Comparison of ENCODE assay signal across 8 cellular contexts in genomic region chr7:141014523-141015395, GRCh38. TPM values are rescaled to one million over a fixed set of nuclear protein-coding genes. Genes with fewer than 3 reads are reported as not detected.
DNase-seq lines count a peak whose midpoint lies in the region; ATAC-seq and TF ChIP-seq lines count a peak whose summit lies in the region.

Gene MRPS33 (minus strand): TSS chr7:141014952. CDS start chr7:141010633, 4,319 bp downstream.

- peak in 2 of 3 donors; percentile 21 to 64 for TF ChIP-seq POLR2A in spleen (IDR thresholded peaks at IDR 0.05)

- TF ChIP-seq CTCF in AG10803 (conservative IDR thresholded peaks at IDR 0.05; ENCODE audit: low read length) = peak; percentile 66
- TF ChIP-seq CTCF in activated B cell treated with CpG ODN at 0.5 μM for 24 hours (IDR thresholded peaks at IDR 0.05) = no peak
- TF ChIP-seq CTCF in spleen (IDR thresholded peaks at IDR 0.05 in 8 of 11, conservative IDR thresholded peaks at IDR 0.05 in 3 of 11) = peak in 7 of 11 experiments; percentile 23 to 57 (median 47)

- H3K4me1 Mint-ChIP-seq in activated B cell treated with CpG ODN at 0.5 μM for 24 hours = peaks cover 20% of the 10 kb centered on the region

- peaks cover 13% of the 10 kb centered on the region for H3K27me3 Mint-ChIP-seq in activated B cell treated with CpG ODN at 0.5 μM for 24 hours

- H3K9me3 ChIP-seq in spleen = peaks cover 0 to 10% (median 7%) of the 10 kb centered on the region in 8 donors

- POLR2A ChIA-PET in activated B cell treated with CpG ODN at 0.5 μM for 24 hours (lab: Charles Lee) = interaction anchor here (0.6 to 2.2 kb wide), 18 partner anchors 10 to 1655 kb away, joined by 3 to 19 read pairs (median 5); partner anchors contain the start of genes AGK, BRAF, LUC7L2 and NDUFB2

- peaks cover 7% of the 10 kb centered on the region for H3K9me3 Mint-ChIP-seq in activated B cell treated with CpG ODN at 0.5 μM for 24 hours

- peaks cover 21% of the 10 kb centered on the region for H3K36me3 Mint-ChIP-seq in activated B cell treated with CpG ODN at 0.5 μM for 24 hours (ENCODE audit: low read depth)

- peaks cover 0 to 13% (median 0%) of the 10 kb centered on the region in 7 donors for H3K27me3 ChIP-seq in spleen (replicated peaks in 1 of 7)

- CTCF ChIA-PET in activated B cell treated with CpG ODN at 0.5 μM for 24 hours (lab: Charles Lee) = interaction anchor here (0.9 to 6.3 kb wide), 9 partner anchors 91 to 723 kb away, joined by 3 to 151 read pairs (median 3); partner anchors contain the start of gene SSBP1

- H3K27ac Mint-ChIP-seq in activated B cell treated with CpG ODN at 0.5 μM for 24 hours = peak within 1 kb of the TSS; percentile 100

- H3K27ac ChIP-seq in caudate nucleus (ENCODE audit: low read depth, low read length) (peak within 1 kb of the TSS; percentile 84), spleen (peak within 1 kb of the TSS; percentile 90 to 95 (median 90))

- H3K4me3 ChIP-seq in AG10803 (ENCODE audit: low read length) (peak within 1 kb of the TSS; percentile 92), spleen (peak within 1 kb of the TSS; percentile 49 to 77 (median 58))

- intact Hi-C loops in activated B cell treated with CpG ODN at 0.5 μM for 24 hours (cut with micrococcal nuclease) (loop anchor here (1.0 to 10.0 kb wide), 14 partner anchors 90 to 1880 kb away; partner anchors contain the start of genes AGK, BRAF, FMC1 and HIPK2), spleen (cut with DNase I; ENCODE audit: low total_unique reads) (loop anchor here (10.0 kb wide), 1 partner anchor 320 kb away; the partner anchor contains the start of gene NDUFB2)

- 0 to 1% (median 0%) methylated on average over 45 to 47 of the region's 47 CpGs for WGBS in spleen, 5 donors

- peak; percentile 94 for DNase-seq in AG10803 (ENCODE audit: low read depth)
- DNase-seq in NCI-H345 (lab: John Stamatoyannopoulos, UW) = peak; percentile 99
- peak; percentile 86 for DNase-seq in activated B cell treated with CpG ODN at 0.5 μM for 24 hours
- peak; percentile 69 to 99 (median 96) for DNase-seq in caudate nucleus (lab: John Stamatoyannopoulos, UW)
- peak; percentile 99 for DNase-seq in inferior parietal cortex (ENCODE audit: extremely low spot score)
- peak; percentile 99 for DNase-seq in spleen

- ATAC-seq in GM19023 (IDR thresholded peaks at IDR 0.05; ENCODE audit: unreplicated experiment) (peak; percentile 99), HG03280 (IDR thresholded peaks at IDR 0.05; ENCODE audit: unreplicated experiment) (peak; percentile 99), activated B cell treated with CpG ODN at 0.5 μM for 24 hours (ENCODE audit: low read depth) (peak; percentile 98)

- peaks cover 0 to 9% (median 4%) of the 10 kb centered on the region in 6 donors for H3K36me3 ChIP-seq in spleen

- peak within 1 kb of the TSS; percentile 99 for H3K4me3 Mint-ChIP-seq in activated B cell treated with CpG ODN at 0.5 μM for 24 hours

- H3K4me1 ChIP-seq in spleen = peaks cover 11 to 37% (median 24%) of the 10 kb centered on the region in 6 donors

RNA-seq across cellular contexts. Expression of gene MRPS33, which starts in this region (rescaled TPM):
- 37.5 and 46.4 TPM in 2 replicates for total RNA-seq in activated B cell treated with CpG ODN at 0.5 μM for 24 hours
- 10 to 100 TPM in 6 of 7 donors, 1 to 10 TPM in 1; 5.9 to 31.3 (median 24.8) TPM for total RNA-seq in spleen
- polyA plus RNA-seq in spleen = 10 to 100 TPM; 52.2 to 71.4 (median 66.3) TPM

Comparison
In these comparisons a context has a peak if more than half of its experiments do, and no peak if none do; other contexts are left out.
1. Peak in every context shown above with its lines: DNase-seq, ATAC-seq, H3K4me3 ChIP-seq and H3K27ac ChIP-seq.